Comparison of ENCODE assay signal across 16 cellular contexts in genomic region chr19:1399079-1399478, GRCh38. TPM values are rescaled to one million over a fixed set of nuclear protein-coding genes. Genes with fewer than 3 reads are reported as not detected.
DNase-seq lines count a peak whose midpoint lies in the region; ATAC-seq, FAIRE-seq and TF ChIP-seq lines count a peak whose summit lies in the region.
"Had no signal": no experiment of that assay in that cellular context is flagged by ENCODE, and none has a peak within 500 bp of the region (broad histone marks: within the 10 kb centered on the region; RNA-seq: fewer than 3 reads in every experiment).

No MANE protein-coding gene starts in this region.

- TF ChIP-seq CTCF in Caco-2 (IDR thresholded peaks at IDR 0.05; ENCODE audit: insufficient read depth in 1 of 2, low read depth in 1 of 2, low read length in 1 of 2, severe bottlenecking in 1 of 2, unreplicated experiment in 1 of 2) (no peak), K562 (IDR thresholded peaks at IDR 0.05 in 2 of 3, conservative IDR thresholded peaks at IDR 0.05 in 1 of 3; ENCODE audit: insufficient read depth in 2 of 3, low read depth in 1 of 3, low read length in 3 of 3) (no peak), nephron (IDR thresholded peaks at IDR 0.05; ENCODE audit: unreplicated experiment in 3 of 3) (no peak)

- H3K36me3 ChIP-seq in Caco-2 (ENCODE audit: control insufficient read depth, insufficient read depth, low read length), result peaks cover 2% of the 10 kb centered on the region; the same call in 1 of the 2 replicates
- peaks cover 25% of the 10 kb centered on the region; the same call in 1 of the 3 replicates for H3K36me3 ChIP-seq in K562 (ENCODE audit: control insufficient read depth, insufficient read depth, low read length)

- H3K9me3 Mint-ChIP-seq in Caco-2 (ENCODE audit: unreplicated experiment) (no peaks in the 10 kb centered on the region), nephron (no peaks in the 10 kb centered on the region)

- CTCF ChIA-PET in Caco-2 (lab: Charles Lee), result no interaction called here
- CTCF ChIA-PET in K562 (lab: Yijun Ruan, JAX; ENCODE audit: low intra/inter-chr PET ratio), result no interaction called here

- H3K9me3 ChIP-seq in Caco-2, result no peaks in the 10 kb centered on the region
- no peaks in the 10 kb centered on the region for H3K9me3 ChIP-seq in K562 (replicated peaks; ENCODE audit: control insufficient read depth, insufficient read depth, low read depth, low read length)
- H3K9me3 ChIP-seq: Peyer's patch had no signal

- H3K4me1 ChIP-seq in Caco-2, result peaks cover 9% of the 10 kb centered on the region
- peaks cover 5 to 85% of the 10 kb centered on the region in 2 experiments; a peak in 3 of 5 replicates for H3K4me1 ChIP-seq in K562 (replicated peaks in 1 of 2; ENCODE audit: control insufficient read depth in 2 of 2, insufficient read depth in 2 of 2, low read length in 2 of 2)

- no peak for ATAC-seq in K562
- ATAC-seq: Right ventricle myocardium inferior had no signal

- TF ChIP-seq POLR2A in K562 (conservative IDR thresholded peaks at IDR 0.05), result no peak

- H2AFZ ChIP-seq in K562 (ENCODE audit: low read depth, low read length), result no peak overlapping the region

- H3K4me3 ChIP-seq in Caco-2 (ENCODE audit: low read depth, low read length) (no peak overlapping the region), K562 (no peak overlapping the region)
- H3K4me3 ChIP-seq: Peyer's patch had no signal

- intact Hi-C loops in Caco-2 (cut with micrococcal nuclease; ENCODE audit: unreplicated experiment), result no loop called here
- intact Hi-C loops in K562 (cut with micrococcal nuclease), result no loop called here

- TF ChIP-seq RAD21 in K562 (CRISPR knock-in tag; conservative IDR thresholded peaks at IDR 0.05 in 1 of 2, IDR thresholded peaks at IDR 0.05 in 1 of 2), result no peak

- no peaks in the 10 kb centered on the region for H3K27me3 Mint-ChIP-seq in Caco-2 (ENCODE audit: insufficient read depth, unreplicated experiment)
- peaks cover 4% of the 10 kb centered on the region for H3K27me3 Mint-ChIP-seq in nephron (ENCODE audit: low read depth)

- BruUV-seq in Caco-2 (replicated peaks; lab: Mats Ljungman, UMichigan), result no TSS peak
- no TSS peak for BruUV-seq in K562 (replicated peaks; lab: Mats Ljungman, UMichigan)

- H3K27me3 ChIP-seq in Caco-2 (replicated peaks; ENCODE audit: control insufficient read depth, insufficient read depth, low read length) (no peaks in the 10 kb centered on the region), K562 (ENCODE audit: control insufficient read depth in 2 of 2, insufficient read depth in 2 of 2, low read length in 2 of 2) (no peaks in the 10 kb centered on the region)

- no peak for DNase-seq in Caco-2
- DNase-seq in K562 (ENCODE audit: extremely low read depth in 1 of 4, low spot score in 3 of 4), result no peak
- no peak for DNase-seq in GM19239 (ENCODE audit: insufficient read length, low spot score)
- DNase-seq in NCI-H2081 treated with DMSO at 0.1 percent for 48 hours (lab: John Stamatoyannopoulos, UW), result no peak
- DNase-seq in activated CD4-positive, CD25-positive, alpha-beta regulatory T cell (lab: John Stamatoyannopoulos, UW), result no peak
- DNase-seq: DMS 273 treated with DMSO at 0.1 percent for 48 hours, GOT3, NCI-H1048, NCI-H146, NCI-H2107, NCI-H2227 treated with DMSO at 0.1 percent for 48 hours, NCI-H524 treated with DMSO at 0.1 percent for 48 hours, Peyer's patch had no signal

- POLR2A ChIA-PET in Caco-2 (lab: Charles Lee) (no interaction called here), K562 (lab: Yijun Ruan, JAX) (interaction anchor here (0.5 to 1.9 kb wide), 2 partner anchors 17 to 130 kb away, joined by 5 read pairs; partner anchors contain the start of gene CIRBP)

- no peak for TF ChIP-seq EP300 in K562 (IDR thresholded peaks at IDR 0.05; ENCODE audit: low read length)

- H3K79me2 ChIP-seq in K562 (ENCODE audit: control insufficient read depth, insufficient read depth, low read length), result peaks cover 12% of the 10 kb centered on the region

- WGBS in K562 (ENCODE audit: insufficient coverage, low coverage, missing lambda C conversion rate), result 88% methylated on average over 15 of the region's 19 CpGs

- no peak overlapping the region for H3K27ac ChIP-seq in K562 (ENCODE audit: extremely low read depth, low read depth, low read length)
- H3K27ac ChIP-seq: Peyer's patch had no signal

- peak overlapping the region in 1 of 2 experiments; percentile 6; a peak in 1 of 4 replicates for H3K9ac ChIP-seq in K562 (ENCODE audit: insufficient read depth in 1 of 2, low read depth in 2 of 2, low read length in 2 of 2)

- H3K9me1 ChIP-seq in K562 (ENCODE audit: control insufficient read depth, insufficient read depth, low read length), result no peaks in the 10 kb centered on the region

- H3K4me1 Mint-ChIP-seq in Caco-2 (ENCODE audit: low read depth, unreplicated experiment) (no peaks in the 10 kb centered on the region), nephron (peaks cover 10% of the 10 kb centered on the region)

- FAIRE-seq in K562 (lab: Jason Lieb, UNC) (no peak), GM19239 (lab: Jason Lieb, UNC) (no peak)
- FAIRE-seq: GM12892 had no signal

- H3K4me2 ChIP-seq in K562 (ENCODE audit: insufficient read depth, low read length), result no peak overlapping the region

- H3K27ac Mint-ChIP-seq in Caco-2 (ENCODE audit: unreplicated experiment) (no peak overlapping the region), nephron (no peak overlapping the region)

- H3K36me3 Mint-ChIP-seq in Caco-2 (ENCODE audit: insufficient read depth, unreplicated experiment) (peaks cover 49% of the 10 kb centered on the region), nephron (ENCODE audit: low read depth) (no peaks in the 10 kb centered on the region)

- peak overlapping the region; percentile 19 for H3K4me3 Mint-ChIP-seq in Caco-2 (ENCODE audit: unreplicated experiment)
- H3K4me3 Mint-ChIP-seq in nephron, result peak overlapping the region in 2 of 3 experiments; percentile 60 to 78

- peaks cover 3% of the 10 kb centered on the region; the same call in 1 of the 2 replicates for H4K20me1 ChIP-seq in K562 (replicated peaks; ENCODE audit: control insufficient read depth, insufficient read depth, low read length)

- in situ Hi-C loops in K562 (cut with MboI), result no loop called here

RNA-seq across cellular contexts. Expression of gene GAMT, which starts 2.3 kb away (rescaled TPM):
- total RNA-seq in Caco-2 (2022) (67.3 and 75.7 TPM in 2 replicates), K562 (2014; rRNA removed) (35.2 and 47.8 TPM in 2 replicates), K562 (2014; rRNA removed; fragmentation: Illumina TruSeq; extraction: Trizol) (6.1 and 11.1 TPM in 2 replicates), K562 (2015; rRNA removed; fragmentation: Illumina TruSeq; extraction: Trizol) (25.9 and 28.7 TPM in 2 replicates), K562 (2021) (35.3 and 37.5 TPM in 2 replicates)
- 8.0 and 26.2 TPM in 2 replicates for total RNA-seq in K562 (2011; cell fraction: chromatin; rRNA removed; ENCODE audit: low replicate concordance)
- total RNA-seq in K562 (2011; cell fraction: nucleolus; rRNA removed), result 17.6 and 18.7 TPM in 2 replicates
- 11.9 and 13.9 TPM in 2 replicates for total RNA-seq in K562 (2011; cell fraction: nucleoplasm; rRNA removed)
- polyA plus RNA-seq in K562 (2011; rRNA removed) (27.2 and 42.1 TPM in 2 replicates), K562 (2014; fragmentation: Illumina TruSeq; extraction: Trizol) (26.2 and 35.1 TPM in 2 replicates), K562 (2014; fragmentation: Nextera tagmentation; extraction: Ambion mirVana) (1 to 10 TPM; 1.3 to 2.1 TPM), K562 (2014; rRNA removed) (33.3 and 37.8 TPM in 2 replicates)
- 46.5 and 96.1 TPM in 2 replicates for polyA plus RNA-seq in K562 (2011; cell fraction: cytosol; rRNA removed)
- 23.4 and 27.7 TPM in 2 replicates for polyA plus RNA-seq in K562 (2011; cell fraction: nucleus; rRNA removed)
- 44.0 and 47.8 TPM in 2 replicates for polyA plus RNA-seq in K562 (2012)
- polyA minus RNA-seq in K562 (2011; rRNA and poly(A)+ RNA removed), result 8.4 and 12.9 TPM in 2 replicates
- 22.1 and 26.4 TPM in 2 replicates for polyA minus RNA-seq in K562 (2011; cell fraction: cytosol; rRNA and poly(A)+ RNA removed)
- polyA minus RNA-seq in K562 (2011; cell fraction: nucleus; rRNA and poly(A)+ RNA removed), result 6.7 and 7.7 TPM in 2 replicates

RNA-seq across cellular contexts. Expression of gene DAZAP1, which starts 8.3 kb away (rescaled TPM):
- total RNA-seq in Caco-2 (2022) (165 and 180 TPM in 2 replicates), K562 (2014; rRNA removed) (222 and 244 TPM in 2 replicates), K562 (2014; rRNA removed; fragmentation: Illumina TruSeq; extraction: Trizol) (77.7 and 78.7 TPM in 2 replicates), K562 (2015; rRNA removed; fragmentation: Illumina TruSeq; extraction: Trizol) (139 and 143 TPM in 2 replicates), K562 (2021) (287 and 289 TPM in 2 replicates)
- total RNA-seq in K562 (2011; cell fraction: chromatin; rRNA removed; ENCODE audit: low replicate concordance), result 223 and 289 TPM in 2 replicates
- total RNA-seq in K562 (2011; cell fraction: nucleolus; rRNA removed), result 105 and 117 TPM in 2 replicates
- 149 and 185 TPM in 2 replicates for total RNA-seq in K562 (2011; cell fraction: nucleoplasm; rRNA removed)
- polyA plus RNA-seq in K562 (2011; rRNA removed) (125 and 155 TPM in 2 replicates), K562 (2014; fragmentation: Illumina TruSeq; extraction: Trizol) (142 and 156 TPM in 2 replicates), K562 (2014; fragmentation: Nextera tagmentation; extraction: Ambion mirVana) (10 to 100 TPM; 10.8 to 13.3 TPM), K562 (2014; rRNA removed) (250 and 266 TPM in 2 replicates)
- 57.6 and 123 TPM in 2 replicates for polyA plus RNA-seq in K562 (2011; cell fraction: cytosol; rRNA removed)
- 177 and 237 TPM in 2 replicates for polyA plus RNA-seq in K562 (2011; cell fraction: nucleus; rRNA removed)
- polyA plus RNA-seq in K562 (2012), result 116 and 140 TPM in 2 replicates
- polyA minus RNA-seq in K562 (2011; rRNA and poly(A)+ RNA removed), result 29.7 and 47.1 TPM in 2 replicates
- 61.3 and 62.0 TPM in 2 replicates for polyA minus RNA-seq in K562 (2011; cell fraction: cytosol; rRNA and poly(A)+ RNA removed)
- polyA minus RNA-seq in K562 (2011; cell fraction: nucleus; rRNA and poly(A)+ RNA removed), result 38.8 and 60.8 TPM in 2 replicates

RNA-seq across cellular contexts. Expression of gene NDUFS7, which starts 15.4 kb away (rescaled TPM):
- 111 and 114 TPM in 2 replicates for total RNA-seq in Caco-2 (2022)
- total RNA-seq in K562 (2011; cell fraction: chromatin; rRNA removed; ENCODE audit: low replicate concordance), result 66.7 and 198 TPM in 2 replicates
- total RNA-seq in K562 (2011; cell fraction: nucleolus; rRNA removed), result 157 and 164 TPM in 2 replicates
- 136 and 201 TPM in 2 replicates for total RNA-seq in K562 (2011; cell fraction: nucleoplasm; rRNA removed)
- 253 and 295 TPM in 2 replicates for total RNA-seq in K562 (2014; rRNA removed)
- 4.9 and 6.0 TPM in 2 replicates for total RNA-seq in K562 (2014; rRNA removed; fragmentation: Illumina TruSeq; extraction: Trizol)
- total RNA-seq in K562 (2015; rRNA removed; fragmentation: Illumina TruSeq; extraction: Trizol), result 108 and 142 TPM in 2 replicates
- 266 and 293 TPM in 2 replicates for total RNA-seq in K562 (2021)
- 56.7 and 107 TPM in 2 replicates for polyA plus RNA-seq in K562 (2011; rRNA removed)
- polyA plus RNA-seq in K562 (2011; cell fraction: cytosol; rRNA removed), result 225 and 766 TPM in 2 replicates
- polyA plus RNA-seq in K562 (2011; cell fraction: nucleus; rRNA removed), result 159 and 202 TPM in 2 replicates
- 194 and 288 TPM in 2 replicates for polyA plus RNA-seq in K562 (2012)
- 11.4 and 105 TPM in 2 replicates for polyA plus RNA-seq in K562 (2014; fragmentation: Illumina TruSeq; extraction: Trizol)
- 10 to 100 TPM; 28.2 to 60.6 TPM for polyA plus RNA-seq in K562 (2014; fragmentation: Nextera tagmentation; extraction: Ambion mirVana)
- polyA plus RNA-seq in K562 (2014; rRNA removed), result 271 and 292 TPM in 2 replicates
- polyA minus RNA-seq in K562 (2011; rRNA and poly(A)+ RNA removed), result 32.1 and 38.2 TPM in 2 replicates
- polyA minus RNA-seq in K562 (2011; cell fraction: cytosol; rRNA and poly(A)+ RNA removed), result 125 and 190 TPM in 2 replicates
- 30.8 and 41.1 TPM in 2 replicates for polyA minus RNA-seq in K562 (2011; cell fraction: nucleus; rRNA and poly(A)+ RNA removed)

RNA-seq across cellular contexts. Expression of gene RPS15, which starts 39.1 kb away (rescaled TPM):
- total RNA-seq in Caco-2 (2022), result 1,192 and 1,341 TPM in 2 replicates
- total RNA-seq in K562 (2011; cell fraction: chromatin; rRNA removed; ENCODE audit: low replicate concordance), result 72.0 and 238 TPM in 2 replicates
- total RNA-seq in K562 (2011; cell fraction: nucleolus; rRNA removed), result 545 and 547 TPM in 2 replicates
- 383 and 585 TPM in 2 replicates for total RNA-seq in K562 (2011; cell fraction: nucleoplasm; rRNA removed)
- 2,649 and 2,867 TPM in 2 replicates for total RNA-seq in K562 (2014; rRNA removed)
- 407 and 630 TPM in 2 replicates for total RNA-seq in K562 (2014; rRNA removed; fragmentation: Illumina TruSeq; extraction: Trizol)
- total RNA-seq in K562 (2015; rRNA removed; fragmentation: Illumina TruSeq; extraction: Trizol), result 1,267 and 1,272 TPM in 2 replicates
- total RNA-seq in K562 (2021), result 2,126 and 2,254 TPM in 2 replicates
- polyA plus RNA-seq in K562 (2011; rRNA removed), result 957 and 1,566 TPM in 2 replicates
- 3,186 and 4,296 TPM in 2 replicates for polyA plus RNA-seq in K562 (2011; cell fraction: cytosol; rRNA removed)
- polyA plus RNA-seq in K562 (2011; cell fraction: nucleus; rRNA removed), result 907 and 973 TPM in 2 replicates
- polyA plus RNA-seq in K562 (2012), result 2,701 and 2,899 TPM in 2 replicates
- polyA plus RNA-seq in K562 (2014; fragmentation: Illumina TruSeq; extraction: Trizol), result 912 and 1,907 TPM in 2 replicates
- polyA plus RNA-seq in K562 (2014; fragmentation: Nextera tagmentation; extraction: Ambion mirVana), result 100 to 1,000 TPM; 605 to 818 TPM
- 2,791 and 3,285 TPM in 2 replicates for polyA plus RNA-seq in K562 (2014; rRNA removed)
- polyA minus RNA-seq in K562 (2011; rRNA and poly(A)+ RNA removed), result 202 and 239 TPM in 2 replicates
- 1,242 and 1,610 TPM in 2 replicates for polyA minus RNA-seq in K562 (2011; cell fraction: cytosol; rRNA and poly(A)+ RNA removed)
- 152 and 304 TPM in 2 replicates for polyA minus RNA-seq in K562 (2011; cell fraction: nucleus; rRNA and poly(A)+ RNA removed)

RNA-seq across cellular contexts. Expression of gene APC2, which starts 50.8 kb away (rescaled TPM):
- 9.5 and 11.3 TPM in 2 replicates for total RNA-seq in Caco-2 (2022)
- total RNA-seq in K562 (2011; cell fraction: chromatin; rRNA removed; ENCODE audit: low replicate concordance), result 0.56 and 1.4 TPM in 2 replicates
- total RNA-seq in K562 (2011; cell fraction: nucleolus; rRNA removed), result 0.66 and 1.3 TPM in 2 replicates
- 0.44 and 0.53 TPM in 2 replicates for total RNA-seq in K562 (2011; cell fraction: nucleoplasm; rRNA removed)
- 0.05 and 0.08 TPM in 2 replicates for total RNA-seq in K562 (2014; rRNA removed)
- total RNA-seq in K562 (2014; rRNA removed; fragmentation: Illumina TruSeq; extraction: Trizol), result 0.04 TPM in 1 of 2 replicates, not detected in the other
- total RNA-seq in K562 (2015; rRNA removed; fragmentation: Illumina TruSeq; extraction: Trizol), result 0.04 TPM in 1 of 2 replicates, not detected in the other
- 0.27 and 0.40 TPM in 2 replicates for total RNA-seq in K562 (2021)
- 0.01 and 0.06 TPM in 2 replicates for polyA plus RNA-seq in K562 (2011; rRNA removed)
- 0.03 and 0.04 TPM in 2 replicates for polyA plus RNA-seq in K562 (2011; cell fraction: cytosol; rRNA removed)
- polyA plus RNA-seq in K562 (2011; cell fraction: nucleus; rRNA removed), result 0.13 and 0.21 TPM in 2 replicates
- polyA plus RNA-seq in K562 (2012), result 0.43 and 0.48 TPM in 2 replicates
- 0.01 TPM in 2 replicates for polyA plus RNA-seq in K562 (2014; fragmentation: Illumina TruSeq; extraction: Trizol)
- not detected for polyA plus RNA-seq in K562 (2014; fragmentation: Nextera tagmentation; extraction: Ambion mirVana)
- 0.04 and 0.09 TPM in 2 replicates for polyA plus RNA-seq in K562 (2014; rRNA removed)
- polyA minus RNA-seq in K562 (2011; rRNA and poly(A)+ RNA removed), result 0.06 and 0.07 TPM in 2 replicates
- polyA minus RNA-seq in K562 (2011; cell fraction: cytosol; rRNA and poly(A)+ RNA removed), result not detected in 2 replicates
- polyA minus RNA-seq in K562 (2011; cell fraction: nucleus; rRNA and poly(A)+ RNA removed), result 0.27 and 0.33 TPM in 2 replicates
